In the genomic region with DNA sequence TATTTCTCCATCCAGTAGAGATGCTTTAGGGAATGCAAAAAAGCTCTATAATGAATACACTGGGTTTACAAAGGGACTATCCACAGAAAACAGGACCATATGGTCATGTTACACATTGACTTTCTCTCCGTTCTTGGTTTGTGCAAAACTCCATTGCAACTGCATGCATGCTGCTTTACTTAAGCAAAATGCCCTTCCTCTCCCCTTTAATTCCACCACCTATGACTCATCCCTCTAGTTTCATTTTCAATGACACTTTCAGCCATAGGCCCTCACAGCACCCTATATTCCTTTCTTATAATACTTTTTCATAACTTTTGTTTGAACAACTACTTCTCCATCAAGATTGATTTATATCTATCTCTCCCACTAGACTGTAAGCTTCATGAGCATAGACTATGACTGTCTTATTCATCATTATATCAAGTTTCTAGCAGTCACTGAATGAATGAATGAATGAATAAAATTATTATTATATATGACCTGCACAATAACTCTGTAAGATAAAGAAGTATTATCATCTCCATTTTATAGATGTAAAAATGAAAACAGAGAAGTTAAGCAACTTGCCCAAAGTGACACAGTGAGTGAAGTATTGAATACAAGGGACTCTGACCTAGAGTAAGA, we compare ENCODE assay signal across 8 cellular contexts.
DNase-seq lines count a peak whose midpoint lies in the region; ATAC-seq and TF ChIP-seq lines count a peak whose summit lies in the region.

No MANE protein-coding gene starts in this region.

- H3K9me3 ChIP-seq in mammary epithelial cell (replicated peaks; ENCODE audit: insufficient read depth, low read length) (no peaks in the 10 kb centered on the region), right atrium auricular region (no peaks in the 10 kb centered on the region)

- H3K36me3 ChIP-seq in mammary epithelial cell (ENCODE audit: insufficient read depth, low read length) (no peaks in the 10 kb centered on the region), right atrium auricular region (no peaks in the 10 kb centered on the region)

- no peaks in the 10 kb centered on the region for H3K36me3 Mint-ChIP-seq in nephron progenitor cell (ENCODE audit: low read depth)

- no peak overlapping the region for H2AFZ ChIP-seq in mammary epithelial cell (ENCODE audit: low read depth, low read length)

- H3K4me1 ChIP-seq in mammary epithelial cell (ENCODE audit: insufficient read depth, low read length) (no peaks in the 10 kb centered on the region), right atrium auricular region (no peaks in the 10 kb centered on the region)

- peak; percentile 92 for ATAC-seq in GM19467 (IDR thresholded peaks at IDR 0.05; ENCODE audit: unreplicated experiment)
- ATAC-seq in HG03378 (IDR thresholded peaks at IDR 0.05; ENCODE audit: unreplicated experiment), result peak; percentile 96

- peak; percentile 24 for DNase-seq in AG08395 (ENCODE audit: low spot score)
- DNase-seq in mammary epithelial cell, result peak; percentile 16
- DNase-seq in effector CD8-positive, alpha-beta T cell (lab: John Stamatoyannopoulos, UW), result no peak
- no peak for DNase-seq in nephron progenitor cell
- no peak for DNase-seq in right atrium auricular region (ENCODE audit: low spot score)
- DNase-seq in NCI-H2029 treated with DMSO at 0.1 percent for 48 hours (lab: John Stamatoyannopoulos, UW), result no peak

- BruUV-seq in mammary epithelial cell (replicated peaks; lab: Mats Ljungman, UMichigan), result no TSS peak

- H3K27me3 Mint-ChIP-seq in nephron progenitor cell (ENCODE audit: low read depth, poor library complexity), result peaks cover 4% of the 10 kb centered on the region

- H3K79me2 ChIP-seq in mammary epithelial cell (ENCODE audit: insufficient read depth, low read length), result no peaks in the 10 kb centered on the region

- peaks cover 48% of the 10 kb centered on the region for H3K4me1 Mint-ChIP-seq in nephron progenitor cell

- H3K4me3 ChIP-seq in mammary epithelial cell (replicated peaks in 1 of 3; ENCODE audit: insufficient read depth in 1 of 3, low read depth in 2 of 3, low read length in 3 of 3) (no peak overlapping the region), right atrium auricular region (no peak overlapping the region)

- H3K27ac Mint-ChIP-seq in nephron progenitor cell, result no peak overlapping the region

- dilution Hi-C loops in mammary epithelial cell (cut with HindIII; ENCODE audit: low sequenced_read_pairs), result no loop called here

- H3K27ac ChIP-seq in mammary epithelial cell (ENCODE audit: insufficient read depth, low read depth, low read length) (no peak overlapping the region), right atrium auricular region (no peak overlapping the region)

- H3K4me3 Mint-ChIP-seq in nephron progenitor cell, result no peak overlapping the region

- CTCF ChIA-PET in mammary epithelial cell (lab: Charles Lee; ENCODE audit: low non-redundant PET), result no interaction called here

- H3K9ac ChIP-seq in mammary epithelial cell (ENCODE audit: insufficient read depth, low read length), result no peak overlapping the region

- no peak for TF ChIP-seq CTCF in mammary epithelial cell (conservative IDR thresholded peaks at IDR 0.05 in 1 of 2, IDR thresholded peaks at IDR 0.05 in 1 of 2; ENCODE audit: extremely low read depth in 1 of 2, insufficient read depth in 1 of 2, low read depth in 1 of 2, low read length in 2 of 2)
- TF ChIP-seq CTCF in nephron progenitor cell (IDR thresholded peaks at IDR 0.05), result no peak
- TF ChIP-seq CTCF in right atrium auricular region (IDR thresholded peaks at IDR 0.05), result no peak

- no peaks in the 10 kb centered on the region for H3K27me3 ChIP-seq in mammary epithelial cell (ENCODE audit: insufficient read depth, low read length)
- H3K27me3 ChIP-seq in right atrium auricular region, result no peaks in the 10 kb centered on the region

- no peaks in the 10 kb centered on the region for H3K9me3 Mint-ChIP-seq in nephron progenitor cell

- no peak overlapping the region for H3K4me2 ChIP-seq in mammary epithelial cell (ENCODE audit: insufficient read depth, low read depth, low read length)

- 50% methylated on average over 1 of the region's 1 CpG for WGBS in mammary epithelial cell (ENCODE audit: low coverage, missing lambda C conversion rate)

- in situ Hi-C loops in mammary epithelial cell (cut with MboI; ENCODE audit: low sequenced_read_pairs in 2 of 2), result no loop called here

- intact Hi-C loops in mammary epithelial cell (cut with micrococcal nuclease), result no loop called here

- no peaks in the 10 kb centered on the region for H4K20me1 ChIP-seq in mammary epithelial cell (ENCODE audit: insufficient read depth, low read length)

Comparison
In these comparisons a context has a peak if more than half of its experiments do, and no peak if none do; other contexts are left out.
1. DNase-seq: peak in AG08395 (single experiment) and mammary epithelial cell (single experiment); none in effector CD8-positive, alpha-beta T cell (single experiment), nephron progenitor cell (single experiment), right atrium auricular region (single experiment) and NCI-H2029 treated with DMSO at 0.1 percent for 48 hours (single experiment).